9 cellular contexts compared by ENCODE assay signal in genomic region chr16:68083861-68084503, GRCh38. TPM values are rescaled to one million over a fixed set of nuclear protein-coding genes. Genes with fewer than 3 reads are reported as not detected.
DNase-seq lines count a peak whose midpoint lies in the region; ATAC-seq lines count a peak whose summit lies in the region.
"Had no signal": no experiment of that assay in that cellular context is flagged by ENCODE, and none has a peak within 500 bp of the region (broad histone marks: within the 10 kb centered on the region; RNA-seq: fewer than 3 reads in every experiment).

No MANE protein-coding gene starts in this region.

- WGBS in ectodermal cell, 2 experiments: 16% methylated on average over 21 of the region's 21 CpGs

- DNase-seq in ELF-1 (ENCODE audit: low read depth, low spot score) (peak; percentile 65), MV-4-11 (lab: John Stamatoyannopoulos, UW) (peak; percentile 65), naive B cell (no peak), HuH-7.5 (ENCODE audit: low spot score) (no peak)

- H3K4me1 ChIP-seq in ectodermal cell (ENCODE audit: control insufficient read depth, insufficient read depth, low read length): peaks cover 17% of the 10 kb centered on the region

- no peaks in the 10 kb centered on the region for H3K36me3 ChIP-seq in ectodermal cell (ENCODE audit: control insufficient read depth, insufficient read depth, low read length)

- H3K4me3 Mint-ChIP-seq in naive B cell: peak overlapping the region; percentile 85 to 99 (median 91)

- peak overlapping the region; percentile 88 to 97 (median 96) for H3K27ac Mint-ChIP-seq in naive B cell

- H3K4me3 ChIP-seq in ectodermal cell (ENCODE audit: insufficient read depth, low read depth, low read length): peak overlapping the region; percentile 59

- no peaks in the 10 kb centered on the region for H3K27me3 ChIP-seq in ectodermal cell (ENCODE audit: control insufficient read depth, insufficient read depth, low read length, poor library complexity, severe bottlenecking)

- no peaks in the 10 kb centered on the region for H3K9me3 ChIP-seq in ectodermal cell (ENCODE audit: control insufficient read depth, low read length)

- H3K27me3 Mint-ChIP-seq in naive B cell: no peaks in the 10 kb centered on the region

- H3K36me3 Mint-ChIP-seq in naive B cell: no peaks in the 10 kb centered on the region

- peaks cover 65 to 69% (median 67%) of the 10 kb centered on the region in 3 donors for H3K4me1 Mint-ChIP-seq in naive B cell

- H3K9me3 Mint-ChIP-seq in naive B cell: no peaks in the 10 kb centered on the region

- ATAC-seq in naive B cell (ENCODE audit: low read depth in 2 of 2) (no peak), GM21528 (IDR thresholded peaks at IDR 0.05; ENCODE audit: low FRiP score, unreplicated experiment) (no peak), HG03135 (IDR thresholded peaks at IDR 0.05; ENCODE audit: unreplicated experiment) (no peak), HG03095 (IDR thresholded peaks at IDR 0.05; ENCODE audit: unreplicated experiment) (no peak)

- H3K27ac ChIP-seq in ectodermal cell (ENCODE audit: insufficient read depth, low read depth, low read length, poor library complexity, severe bottlenecking): peak overlapping the region; percentile 98
- H3K27ac ChIP-seq: SK-N-MC had no signal

RNA-seq across cellular contexts. Expression of gene NFATC3, which starts 1.2 kb away (rescaled TPM):
- polyA plus RNA-seq in ectodermal cell (2013, experiment 1 of 4): 26.0 TPM
- 27.6 TPM for polyA plus RNA-seq in ectodermal cell (2013, experiment 2 of 4)
- 21.4 TPM for polyA plus RNA-seq in ectodermal cell (2013, experiment 3 of 4)
- 24.3 TPM for polyA plus RNA-seq in ectodermal cell (2013, experiment 4 of 4)
- 100 to 1,000 TPM in 2 of 6 donors, 10 to 100 TPM in 4; 74.8 to 147 (median 96.7) TPM for polyA plus RNA-seq in naive B cell (ENCODE audit: low read depth in 6 of 6)

Comparison
In these comparisons a context has a peak if more than half of its experiments do, and no peak if none do; other contexts are left out.
1. DNase-seq: peak in ELF-1 (single experiment) and MV-4-11 (single experiment); none in naive B cell (single experiment) and HuH-7.5 (single experiment).